27 cellular contexts compared by ENCODE assay signal in the genomic region with DNA sequence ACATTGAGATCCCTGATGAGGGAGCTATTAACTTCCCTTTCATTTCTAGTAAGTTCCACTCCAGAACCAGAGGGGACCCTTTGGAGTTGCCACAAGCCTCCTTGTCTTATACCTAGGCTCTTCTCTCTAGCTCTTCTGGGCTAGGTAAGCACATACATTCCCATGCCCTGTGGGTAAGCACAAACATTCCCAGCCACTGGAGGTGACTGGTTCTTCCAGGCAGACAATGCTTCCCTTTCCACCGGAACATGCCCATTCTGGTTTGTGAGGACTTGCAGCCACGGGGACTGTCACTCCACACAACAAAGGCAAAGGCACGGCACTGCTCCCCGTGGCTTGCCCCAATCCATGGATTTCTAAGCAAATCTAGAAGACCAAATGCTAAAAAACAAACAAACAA.
"Had no signal": no experiment of that assay in that cellular context is flagged by ENCODE, and none has a peak within 500 bp of the region (broad histone marks: within the 10 kb centered on the region; RNA-seq: fewer than 3 reads in every experiment).

No MANE protein-coding gene starts in this region.

- H3K27ac Mint-ChIP-seq: activated CD8-positive, alpha-beta T cell treated with anti-CD3 and anti-CD28 coated beads, Interleukin-2, amount 10 ng/mL, durations not matched to agents 7 days and 5 days; activated naive CD8-positive, alpha-beta T cell; activated T-helper 2 cell treated with anti-CD3 and anti-CD28 coated beads, Interferon-gamma antibody, Interleukin-2, Interleukin-4, amounts not matched to agents 10 μg/mL and 5 μg/mL and 100 μg/mL, durations not matched to agents 14 hours and 24 hours and 36 hours; memory B cell; nephron progenitor cell; stimulated activated naive CD8-positive, alpha-beta T cell treated with anti-CD3 and anti-CD28 coated beads, Interleukin-15, Interleukin-2, amounts not matched to agents 100 ng/mL and 50 ng/mL, for 24 hours had no signal

- H3K9me3 Mint-ChIP-seq: activated T-cell treated with anti-CD3 and anti-CD28 coated beads, Interleukin-2, amount 50 U/mL, for 4 hours; memory B cell; stimulated activated naive CD8-positive, alpha-beta T cell treated with anti-CD3 and anti-CD28 coated beads, Interleukin-15, Interleukin-2, amounts not matched to agents 100 ng/mL and 50 ng/mL, for 24 hours had no signal

- H3K27me3 ChIP-seq: adrenal gland, ascending aorta, brain microvascular endothelial cell, colonic mucosa, heart right ventricle, pancreas, right lobe of liver had no signal

- FAIRE-seq: kidney, pancreas had no signal

- H3K27me3 Mint-ChIP-seq: activated naive CD8-positive, alpha-beta T cell; memory B cell had no signal

- H3K4me3 Mint-ChIP-seq: activated CD8-positive, alpha-beta T cell treated with anti-CD3 and anti-CD28 coated beads, Interleukin-2, amount 10 ng/mL, durations not matched to agents 7 days and 5 days; activated naive CD8-positive, alpha-beta T cell; activated T-cell treated with anti-CD3 and anti-CD28 coated beads, Interleukin-2, amount 50 U/mL, for 4 hours; memory B cell; nephron progenitor cell; stimulated activated naive CD8-positive, alpha-beta T cell treated with anti-CD3 and anti-CD28 coated beads, Interleukin-15, Interleukin-2, amounts not matched to agents 100 ng/mL and 50 ng/mL, for 24 hours had no signal

- H3K4me1 Mint-ChIP-seq: memory B cell had no signal

- H3K4me3 ChIP-seq: adrenal gland, ascending aorta, colonic mucosa, heart right ventricle, pancreas, right lobe of liver, SK-N-MC, skin epidermis had no signal

- H3K36me3 Mint-ChIP-seq: activated naive CD8-positive, alpha-beta T cell; memory B cell had no signal

- DNase-seq: activated CD4-positive, alpha-beta T cell treated with anti-CD3 and anti-CD28 coated beads, Interleukin-2, amount 50 U/mL, for 1 hour; activated CD8-positive, alpha-beta T cell treated with anti-CD3 and anti-CD28 coated beads, Interleukin-2, amount 10 ng/mL, durations not matched to agents 7 days and 5 days; activated naive CD4-positive, alpha-beta T cell; activated T-cell treated with anti-CD3 and anti-CD28 coated beads, Interleukin-2, amount 50 U/mL, for 4 hours; brain microvascular endothelial cell; central memory CD4-positive, alpha-beta T cell; colonic mucosa; heart right ventricle; kidney; nephron progenitor cell; pancreas; right lobe of liver; stimulated activated CD4-positive, alpha-beta T cell treated with anti-CD3 and anti-CD28 coated beads, Interleukin-1b, Interleukin-23, amount 100 ng/mL, for 48 hours; SW 1271; T-helper 2 cell had no signal

- ATAC-seq: activated CD4-positive, CD25-positive, alpha-beta regulatory T cell treated with anti-CD3 and anti-CD28 coated beads, Interleukin-2, amount 50 U/mL, for 24 hours; activated CD8-positive, alpha-beta T cell treated with anti-CD3 and anti-CD28 coated beads, Interleukin-2, amount 10 ng/mL, durations not matched to agents 7 days and 5 days; activated T-cell treated with anti-CD3 and anti-CD28 coated beads, Interleukin-2, amount 50 U/mL, for 4 hours; heart right ventricle; left lobe of liver; pancreas; right lobe of liver had no signal

- H3K4me1 ChIP-seq: adrenal gland, colonic mucosa, pancreas, right lobe of liver had no signal

- H3K36me3 ChIP-seq: adrenal gland, ascending aorta, brain microvascular endothelial cell, colonic mucosa, heart right ventricle, pancreas, right lobe of liver had no signal

- H3K27ac ChIP-seq: ascending aorta, brain microvascular endothelial cell, colonic mucosa, epithelial cell of prostate, heart right ventricle, pancreas, right lobe of liver, SK-N-MC, VCaP had no signal

- H3K9me3 ChIP-seq: adrenal gland, ascending aorta, colonic mucosa, heart right ventricle, pancreas, right lobe of liver had no signal
